ENCODE assay signal across 19 cellular contexts in genomic region chr5:1727571-1727970, GRCh38.
DNase-seq lines count a peak whose midpoint lies in the region; ATAC-seq and TF ChIP-seq lines count a peak whose summit lies in the region.
"Had no signal": no experiment of that assay in that cellular context is flagged by ENCODE, and none has a peak within 500 bp of the region (broad histone marks: within the 10 kb centered on the region; RNA-seq: fewer than 3 reads in every experiment).

No MANE protein-coding gene starts in this region.

- no peaks in the 10 kb centered on the region for H3K79me2 ChIP-seq in smooth muscle cell (ENCODE audit: low read depth)

- H3K4me3 ChIP-seq in right cardiac atrium (ENCODE audit: low read length) (no peak overlapping the region), smooth muscle cell (no peak overlapping the region), thyroid gland (replicated peaks in 1 of 3) (no peak overlapping the region)
- H3K4me3 ChIP-seq: esophagus squamous epithelium, SJSA1 had no signal

- no peaks in the 10 kb centered on the region for H3K9me3 Mint-ChIP-seq in activated T-helper 2 cell treated with anti-CD3 and anti-CD28 coated beads, Interferon-gamma antibody, Interleukin-2, Interleukin-4, amounts not matched to agents 10 μg/mL and 5 μg/mL and 100 μg/mL, durations not matched to agents 14 hours and 24 hours and 36 hours
- no peaks in the 10 kb centered on the region for H3K9me3 Mint-ChIP-seq in type B pancreatic cell
- H3K9me3 Mint-ChIP-seq: activated T-helper 1 cell treated with anti-CD3 and anti-CD28 coated beads, Interleukin-12 subunit alpha, Interleukin-12 subunit beta, Interleukin-2, Interleukin-4 antibody, amounts not matched to agents 30 ng/mL and 10 ng/mL and 1 ng/mL, durations not matched to agents 14 hours and 24 hours and 36 hours; CD8-positive, alpha-beta memory T cell; immature natural killer cell; stimulated activated naive B cell treated with anti-CD40 and anti-IgM and Interleukin-4, amounts not matched to agents 10 μg/mL and 1 μg/mL and 100 μg/mL, for 72 hours had no signal

- DNase-seq in cardiac septum (ENCODE audit: low spot score) (peak; percentile 68), right cardiac atrium (no peak), mucosa of gallbladder (ENCODE audit: low spot score) (peak; percentile 7), type B pancreatic cell (ENCODE audit: extremely low spot score, unreplicated experiment) (peak; percentile 58), smooth muscle cell (lab: John Stamatoyannopoulos, UW; ENCODE audit: unreplicated experiment) (no peak), thyroid gland (no peak)
- peak; percentile 4 for DNase-seq in activated T-helper 2 cell treated with anti-CD3 and anti-CD28 coated beads, Interferon-gamma antibody, Interleukin-2, Interleukin-4, amounts not matched to agents 10 μg/mL and 5 μg/mL and 100 μg/mL, durations not matched to agents 14 hours and 24 hours and 36 hours (ENCODE audit: low spot score)
- no peak for DNase-seq in activated CD4-positive, CD25-positive, alpha-beta regulatory T cell treated with anti-CD3 and anti-CD28 coated beads, Interleukin-2, amount 50 U/mL, for 72 hours
- DNase-seq: activated CD4-positive, alpha-beta T cell treated with anti-CD3 and anti-CD28 coated beads, Interleukin-2, amount 50 U/mL, for 1 hour; DMS79 treated with DMSO at 0.1 percent for 48 hours; esophagus squamous epithelium; immature natural killer cell; mammary epithelial cell; NCI-H748 treated with DMSO at 0.1 percent for 48 hours; PC-3; stimulated activated naive B cell treated with anti-CD40 and anti-IgM and Interleukin-4, amounts not matched to agents 10 μg/mL and 1 μg/mL and 100 μg/mL, for 72 hours had no signal

- no peaks in the 10 kb centered on the region for H4K20me1 ChIP-seq in smooth muscle cell (ENCODE audit: low read depth)

- no peaks in the 10 kb centered on the region for H3K36me3 Mint-ChIP-seq in activated T-helper 2 cell treated with anti-CD3 and anti-CD28 coated beads, Interferon-gamma antibody, Interleukin-2, Interleukin-4, amounts not matched to agents 10 μg/mL and 5 μg/mL and 100 μg/mL, durations not matched to agents 14 hours and 24 hours and 36 hours (ENCODE audit: low read depth)
- H3K36me3 Mint-ChIP-seq in type B pancreatic cell: no peaks in the 10 kb centered on the region
- H3K36me3 Mint-ChIP-seq: CD8-positive, alpha-beta memory T cell; immature natural killer cell; stimulated activated naive B cell treated with anti-CD40 and anti-IgM and Interleukin-4, amounts not matched to agents 10 μg/mL and 1 μg/mL and 100 μg/mL, for 72 hours had no signal

- H3K4me1 Mint-ChIP-seq in activated T-helper 2 cell treated with anti-CD3 and anti-CD28 coated beads, Interferon-gamma antibody, Interleukin-2, Interleukin-4, amounts not matched to agents 10 μg/mL and 5 μg/mL and 100 μg/mL, durations not matched to agents 14 hours and 24 hours and 36 hours (ENCODE audit: low read depth): no peaks in the 10 kb centered on the region
- no peaks in the 10 kb centered on the region for H3K4me1 Mint-ChIP-seq in type B pancreatic cell (ENCODE audit: unreplicated experiment)

- no peak overlapping the region for H3K9ac ChIP-seq in smooth muscle cell (ENCODE audit: low read depth)

- H3K27me3 Mint-ChIP-seq in activated T-helper 2 cell treated with anti-CD3 and anti-CD28 coated beads, Interferon-gamma antibody, Interleukin-2, Interleukin-4, amounts not matched to agents 10 μg/mL and 5 μg/mL and 100 μg/mL, durations not matched to agents 14 hours and 24 hours and 36 hours (ENCODE audit: low read depth): no peaks in the 10 kb centered on the region
- H3K27me3 Mint-ChIP-seq in type B pancreatic cell: peaks cover 24% of the 10 kb centered on the region

- no peak overlapping the region for H2AFZ ChIP-seq in smooth muscle cell (ENCODE audit: low read depth)

- H3K4me1 ChIP-seq in right cardiac atrium (ENCODE audit: control insufficient read depth, insufficient read depth, low read length): no peaks in the 10 kb centered on the region
- no peaks in the 10 kb centered on the region for H3K4me1 ChIP-seq in smooth muscle cell (ENCODE audit: low read depth)
- no peaks in the 10 kb centered on the region for H3K4me1 ChIP-seq in thyroid gland
- H3K4me1 ChIP-seq: esophagus squamous epithelium, SJSA1 had no signal

- no peak overlapping the region for H3K4me2 ChIP-seq in smooth muscle cell

- 82% methylated on average over 19 of the region's 19 CpGs for WGBS in right cardiac atrium
- WGBS in smooth muscle cell (ENCODE audit: low lambda C conversion rate): 92% methylated on average over 19 of the region's 19 CpGs
- WGBS in thyroid gland, 2 donors: 78 to 80% methylated on average over 19 of the region's 19 CpGs

- TF ChIP-seq POLR2A in thyroid gland (IDR thresholded peaks at IDR 0.05): no peak

- H3K4me3 Mint-ChIP-seq in activated T-helper 2 cell treated with anti-CD3 and anti-CD28 coated beads, Interferon-gamma antibody, Interleukin-2, Interleukin-4, amounts not matched to agents 10 μg/mL and 5 μg/mL and 100 μg/mL, durations not matched to agents 14 hours and 24 hours and 36 hours (ENCODE audit: low read depth): no peak overlapping the region
- no peak overlapping the region for H3K4me3 Mint-ChIP-seq in type B pancreatic cell
- H3K4me3 Mint-ChIP-seq: activated T-helper 1 cell treated with anti-CD3 and anti-CD28 coated beads, Interleukin-12 subunit alpha, Interleukin-12 subunit beta, Interleukin-2, Interleukin-4 antibody, amounts not matched to agents 30 ng/mL and 10 ng/mL and 1 ng/mL, durations not matched to agents 14 hours and 24 hours and 36 hours; CD8-positive, alpha-beta memory T cell; immature natural killer cell; stimulated activated naive B cell treated with anti-CD40 and anti-IgM and Interleukin-4, amounts not matched to agents 10 μg/mL and 1 μg/mL and 100 μg/mL, for 72 hours had no signal

- no peak for ATAC-seq in right cardiac atrium
- ATAC-seq: PC-3; stimulated activated naive B cell treated with anti-CD40 and anti-IgM and Interleukin-4, amounts not matched to agents 10 μg/mL and 1 μg/mL and 100 μg/mL, for 72 hours had no signal

- no peaks in the 10 kb centered on the region for H3K27me3 ChIP-seq in right cardiac atrium (ENCODE audit: control insufficient read depth, insufficient read depth)
- H3K27me3 ChIP-seq in smooth muscle cell (ENCODE audit: low read depth): no peaks in the 10 kb centered on the region
- H3K27me3 ChIP-seq in thyroid gland: no peaks in the 10 kb centered on the region

- no peaks in the 10 kb centered on the region for H3F3A ChIP-seq in smooth muscle cell (ENCODE audit: low read depth)

- no peaks in the 10 kb centered on the region for H3K36me3 ChIP-seq in smooth muscle cell (ENCODE audit: low read depth)
- H3K36me3 ChIP-seq in thyroid gland: no peaks in the 10 kb centered on the region
- H3K36me3 ChIP-seq: esophagus squamous epithelium, SJSA1 had no signal

- H3K9me3 ChIP-seq in right cardiac atrium (ENCODE audit: control insufficient read depth, low read length) (no peaks in the 10 kb centered on the region), smooth muscle cell (replicated peaks; ENCODE audit: low read depth) (no peaks in the 10 kb centered on the region), thyroid gland (no peaks in the 10 kb centered on the region)
- H3K9me3 ChIP-seq: esophagus squamous epithelium, SJSA1 had no signal

- H3K27ac ChIP-seq in right cardiac atrium (ENCODE audit: low read length): no peak overlapping the region
- no peak overlapping the region for H3K27ac ChIP-seq in smooth muscle cell (ENCODE audit: low read depth)
- no peak overlapping the region for H3K27ac ChIP-seq in thyroid gland
- H3K27ac ChIP-seq: esophagus squamous epithelium, SJSA1 had no signal

- intact Hi-C loops in cardiac septum (cut with DNase I): no loop called here
- intact Hi-C loops in right cardiac atrium (cut with DNase I): no loop called here
- intact Hi-C loops in activated T-helper 2 cell treated with anti-CD3 and anti-CD28 coated beads, Interferon-gamma antibody, Interleukin-2, Interleukin-4, amounts not matched to agents 10 μg/mL and 5 μg/mL and 100 μg/mL, durations not matched to agents 14 hours and 24 hours and 36 hours (cut with micrococcal nuclease): no loop called here
- intact Hi-C loops in thyroid gland (cut with DNase I): no loop called here

- no peak overlapping the region for H3K27ac Mint-ChIP-seq in activated T-helper 2 cell treated with anti-CD3 and anti-CD28 coated beads, Interferon-gamma antibody, Interleukin-2, Interleukin-4, amounts not matched to agents 10 μg/mL and 5 μg/mL and 100 μg/mL, durations not matched to agents 14 hours and 24 hours and 36 hours
- no peak overlapping the region for H3K27ac Mint-ChIP-seq in type B pancreatic cell
- H3K27ac Mint-ChIP-seq: activated T-helper 1 cell treated with anti-CD3 and anti-CD28 coated beads, Interleukin-12 subunit alpha, Interleukin-12 subunit beta, Interleukin-2, Interleukin-4 antibody, amounts not matched to agents 30 ng/mL and 10 ng/mL and 1 ng/mL, durations not matched to agents 14 hours and 24 hours and 36 hours; CD8-positive, alpha-beta memory T cell; immature natural killer cell; stimulated activated naive B cell treated with anti-CD40 and anti-IgM and Interleukin-4, amounts not matched to agents 10 μg/mL and 1 μg/mL and 100 μg/mL, for 72 hours had no signal

- TF ChIP-seq CTCF in type B pancreatic cell (conservative IDR thresholded peaks at IDR 0.05): no peak
- no peak for TF ChIP-seq CTCF in smooth muscle cell (IDR thresholded peaks at IDR 0.05; ENCODE audit: borderline replicate concordance, insufficient read depth, poor library complexity, severe bottlenecking)
- TF ChIP-seq CTCF in thyroid gland (IDR thresholded peaks at IDR 0.05): no peak

Comparison
In these comparisons a context has a peak if more than half of its experiments do, and no peak if none do; other contexts are left out.
1. DNase-seq: peak in cardiac septum (single experiment), activated T-helper 2 cell treated with anti-CD3 and anti-CD28 coated beads, Interferon-gamma antibody, Interleukin-2, Interleukin-4, amounts not matched to agents 10 μg/mL and 5 μg/mL and 100 μg/mL, durations not matched to agents 14 hours and 24 hours and 36 hours (single experiment), mucosa of gallbladder (single experiment) and type B pancreatic cell (single experiment); none in right cardiac atrium (0 of 3), smooth muscle cell (single experiment), thyroid gland (0 of 2) and activated CD4-positive, CD25-positive, alpha-beta regulatory T cell treated with anti-CD3 and anti-CD28 coated beads, Interleukin-2, amount 50 U/mL, for 72 hours (single experiment).